18 cellular contexts compared by ENCODE assay signal in genomic region chr2:1856922-1857321, GRCh38.
DNase-seq lines count a peak whose midpoint lies in the region; ATAC-seq and TF ChIP-seq lines count a peak whose summit lies in the region.
"Had no signal": no experiment of that assay in that cellular context is flagged by ENCODE, and none has a peak within 500 bp of the region (broad histone marks: within the 10 kb centered on the region; RNA-seq: fewer than 3 reads in every experiment).

No MANE protein-coding gene starts in this region.

- ATAC-seq in GM18858 (IDR thresholded peaks at IDR 0.05; ENCODE audit: unreplicated experiment) (no peak), GM18909 (IDR thresholded peaks at IDR 0.05; ENCODE audit: poor library complexity, unreplicated experiment) (no peak), GM18519 (IDR thresholded peaks at IDR 0.05; ENCODE audit: low FRiP score, unreplicated experiment) (no peak), GM21447 (IDR thresholded peaks at IDR 0.05; ENCODE audit: unreplicated experiment) (no peak)
- ATAC-seq: mucosa of descending colon had no signal

- no peak overlapping the region for H3K4me2 ChIP-seq in neural cell (ENCODE audit: low read length)

- no peaks in the 10 kb centered on the region for H4K20me1 ChIP-seq in neural cell (ENCODE audit: insufficient read depth)

- peak overlapping the region; percentile 87 for H3K9ac ChIP-seq in neural cell (ENCODE audit: low read length)

- no peak overlapping the region for H2AFZ ChIP-seq in neural cell (ENCODE audit: low read depth, low read length)

- peak; percentile 11 for DNase-seq in AG10803 (ENCODE audit: low read depth)
- DNase-seq in MG63: peak; percentile 45
- peak; percentile 35 for DNase-seq in choroid plexus epithelial cell (ENCODE audit: low read depth)
- DNase-seq: activated CD4-positive, alpha-beta T cell treated with anti-CD3 and anti-CD28 coated beads, Interleukin-2, amount 50 U/mL, for 1 hour; activated naive CD4-positive, alpha-beta T cell; esophagus squamous epithelium; GDM1; Karpas-422; mucosa of descending colon; NCI-H748 treated with DMSO at 0.1 percent for 48 hours; testis had no signal

- H3K36me3 ChIP-seq in MG63 (no peaks in the 10 kb centered on the region), neural cell (ENCODE audit: insufficient read depth, low read length) (peaks cover 4% of the 10 kb centered on the region)
- H3K36me3 ChIP-seq: ascending aorta, esophagus squamous epithelium, Peyer's patch had no signal

- TF ChIP-seq CTCF in AG10803 (conservative IDR thresholded peaks at IDR 0.05; ENCODE audit: low read length): no peak
- TF ChIP-seq CTCF in choroid plexus epithelial cell (conservative IDR thresholded peaks at IDR 0.05; ENCODE audit: low read depth, low read length): no peak
- no peak for TF ChIP-seq CTCF in neural cell (IDR thresholded peaks at IDR 0.05; ENCODE audit: poor library complexity, severe bottlenecking)

- H3K9me2 ChIP-seq in neural cell (ENCODE audit: insufficient read depth, low read length): no peaks in the 10 kb centered on the region

- TF ChIP-seq RAD21 in neural cell (conservative IDR thresholded peaks at IDR 0.05): no peak

- H3K9me3 ChIP-seq in MG63 (no peaks in the 10 kb centered on the region), neural cell (ENCODE audit: low read length) (no peaks in the 10 kb centered on the region)
- H3K9me3 ChIP-seq: ascending aorta, esophagus squamous epithelium, mucosa of descending colon, Peyer's patch, testis had no signal

- peaks cover 3% of the 10 kb centered on the region for H3F3A ChIP-seq in neural cell (ENCODE audit: insufficient read depth, low read length, poor library complexity, severe bottlenecking)

- H3K4me3 ChIP-seq in AG10803 (ENCODE audit: low read length) (no peak overlapping the region), MG63 (no peak overlapping the region), choroid plexus epithelial cell (ENCODE audit: low read depth, low read length) (no peak overlapping the region), neural cell (ENCODE audit: low read length) (no peak overlapping the region)
- H3K4me3 ChIP-seq: ascending aorta, esophagus squamous epithelium, mucosa of descending colon, Peyer's patch, testis had no signal

- no peak for TF ChIP-seq EP300 in neural cell (conservative IDR thresholded peaks at IDR 0.05; ENCODE audit: poor library complexity, severe bottlenecking)

- H3K79me2 ChIP-seq in neural cell (replicated peaks; ENCODE audit: insufficient read depth, low read length): no peaks in the 10 kb centered on the region

- peak overlapping the region; percentile 100 for H3K27ac ChIP-seq in neural cell (ENCODE audit: low read length)
- H3K27ac ChIP-seq: ascending aorta, esophagus squamous epithelium, Peyer's patch, testis had no signal

- H3K27me3 ChIP-seq in MG63 (peaks cover 15% of the 10 kb centered on the region), neural cell (ENCODE audit: insufficient read depth, low read depth, low read length) (no peaks in the 10 kb centered on the region)
- H3K27me3 ChIP-seq: ascending aorta, Peyer's patch, testis had no signal

TF ChIP-seq in neural cell, 6 proteins besides CTCF, POLR2A, EP300 and RAD21:
- TF ChIP-seq REST (IDR thresholded peaks at IDR 0.05; ENCODE audit: borderline replicate concordance) (no peak), POLR2AphosphoS5 (IDR thresholded peaks at IDR 0.05) (no peak), MXI1 (conservative IDR thresholded peaks at IDR 0.05; ENCODE audit: poor library complexity, severe bottlenecking) (no peak), SMC3 (conservative IDR thresholded peaks at IDR 0.05; ENCODE audit: poor library complexity) (no peak), EZH2 (IDR thresholded peaks at IDR 0.05; ENCODE audit: borderline replicate concordance, insufficient read depth, low read length, poor library complexity, severe bottlenecking) (no peak), TAF1 (IDR thresholded peaks at IDR 0.05; ENCODE audit: low read depth) (no peak)
